10 cellular contexts compared by ENCODE assay signal in genomic region chr4:85724801-85725548, GRCh38.
DNase-seq lines count a peak whose midpoint lies in the region; ATAC-seq and TF ChIP-seq lines count a peak whose summit lies in the region.
"Had no signal": no experiment of that assay in that cellular context is flagged by ENCODE, and none has a peak within 500 bp of the region (broad histone marks: within the 10 kb centered on the region; RNA-seq: fewer than 3 reads in every experiment).

No MANE protein-coding gene starts in this region.

- DNase-seq in colonic mucosa, result no peak
- no peak for DNase-seq in DMS 273 (lab: John Stamatoyannopoulos, UW; ENCODE audit: unreplicated experiment)
- DNase-seq in NCI-H2107 treated with DMSO at 0.1 percent for 48 hours (lab: John Stamatoyannopoulos, UW; ENCODE audit: unreplicated experiment), result no peak
- no peak for DNase-seq in stimulated activated CD4-positive, alpha-beta T cell treated with anti-CD3 and anti-CD28 coated beads, Interleukin-4, amount 100 ng/mL, for 1 hour
- no peak for DNase-seq in MG63
- DNase-seq: activated T-cell treated with anti-CD3 and anti-CD28 coated beads, Interleukin-2, amount 50 U/mL, for 24 hours; NCI-H2029 treated with DMSO at 0.1 percent for 48 hours had no signal

- H3K27ac ChIP-seq in colonic mucosa (peak overlapping the region; percentile 24), skeletal muscle tissue (ENCODE audit: low read depth, low read length) (peak overlapping the region; percentile 67)

- intact Hi-C loops in colonic mucosa (cut with DNase I), result no loop called here

- TF ChIP-seq CTCF in colonic mucosa (IDR thresholded peaks at IDR 0.05), result no peak

- ATAC-seq in GM19043 (IDR thresholded peaks at IDR 0.05; ENCODE audit: low read depth, unreplicated experiment) (peak; percentile 61), HG03066 (IDR thresholded peaks at IDR 0.05; ENCODE audit: low read depth, unreplicated experiment) (peak; percentile 35)

- H3K9me3 ChIP-seq in colonic mucosa, result no peaks in the 10 kb centered on the region
- H3K9me3 ChIP-seq in skeletal muscle tissue (ENCODE audit: control insufficient read depth in 3 of 3, low read length in 3 of 3), result no peaks in the 10 kb centered on the region
- H3K9me3 ChIP-seq in MG63, result no peaks in the 10 kb centered on the region

- H3K4me3 ChIP-seq in colonic mucosa (no peak overlapping the region), skeletal muscle tissue (ENCODE audit: low read length in 3 of 3) (no peak overlapping the region), MG63 (no peak overlapping the region)

- no peaks in the 10 kb centered on the region for H3K4me1 ChIP-seq in colonic mucosa
- peaks cover 2 to 12% (median 7%) of the 10 kb centered on the region in 3 donors for H3K4me1 ChIP-seq in skeletal muscle tissue (ENCODE audit: control insufficient read depth in 3 of 3, insufficient read depth in 3 of 3, low read length in 3 of 3)

- H3K9ac ChIP-seq in colonic mucosa (ENCODE audit: low read depth in 2 of 2, low read length in 2 of 2) (no peak overlapping the region), skeletal muscle tissue (ENCODE audit: low read depth in 1 of 3, low read length in 3 of 3) (no peak overlapping the region)

- H3K36me3 ChIP-seq in colonic mucosa, result no peaks in the 10 kb centered on the region
- no peaks in the 10 kb centered on the region for H3K36me3 ChIP-seq in skeletal muscle tissue (ENCODE audit: control insufficient read depth in 3 of 3, insufficient read depth in 3 of 3, low read length in 3 of 3)
- no peaks in the 10 kb centered on the region for H3K36me3 ChIP-seq in MG63

- H3K27me3 ChIP-seq in colonic mucosa (no peaks in the 10 kb centered on the region), skeletal muscle tissue (ENCODE audit: control insufficient read depth in 3 of 3, insufficient read depth in 3 of 3, low read length in 3 of 3) (no peaks in the 10 kb centered on the region), MG63 (no peaks in the 10 kb centered on the region)
